Comparison of ENCODE assay signal across 9 cellular contexts in genomic region chr7:158816995-158817394, GRCh38. TPM values are rescaled to one million over a fixed set of nuclear protein-coding genes. Genes with fewer than 3 reads are reported as not detected.
DNase-seq lines count a peak whose midpoint lies in the region; TF ChIP-seq lines count a peak whose summit lies in the region.
"Had no signal": no experiment of that assay in that cellular context is flagged by ENCODE, and none has a peak within 500 bp of the region (broad histone marks: within the 10 kb centered on the region; RNA-seq: fewer than 3 reads in every experiment).

No MANE protein-coding gene starts in this region.

- DNase-seq in stimulated activated CD4-positive, alpha-beta T cell treated with anti-CD3 and anti-CD28 coated beads, Interleukin-15, amount 100 ng/mL, for 24 hours: peak; percentile 19
- no peak for DNase-seq in stimulated activated CD4-positive, alpha-beta T cell treated with anti-CD3 and anti-CD28 coated beads, Interleukin-4, amount 100 ng/mL, for 24 hours
- DNase-seq in breast epithelium (ENCODE audit: low spot score in 2 of 2) (peak in 1 of 2 donors; percentile 55), NCI-H1417 treated with DMSO at 0.1 percent for 48 hours (lab: John Stamatoyannopoulos, UW) (no peak), MV-4-11 (lab: John Stamatoyannopoulos, UW) (no peak), GM13977 (ENCODE audit: low spot score) (no peak), occipital lobe (lab: John Stamatoyannopoulos, UW) (no peak)
- DNase-seq: head of caudate nucleus had no signal

- H3K27me3 ChIP-seq in breast epithelium (no peaks in the 10 kb centered on the region), muscle layer of colon (ENCODE audit: control insufficient read depth in 1 of 2, insufficient read depth in 2 of 2, low read length in 2 of 2) (no peaks in the 10 kb centered on the region)

- H3K9ac ChIP-seq in muscle layer of colon (ENCODE audit: low read length): no peak overlapping the region

- in situ Hi-C loops in GM13977 (cut with MboI; ENCODE audit: low pct_unique_long_range_greater_than_20kb, low sequenced_read_pairs, unreplicated experiment): no loop called here

- H3K36me3 ChIP-seq in breast epithelium (no peaks in the 10 kb centered on the region), muscle layer of colon (ENCODE audit: insufficient read depth, low read length) (no peaks in the 10 kb centered on the region)

- intact Hi-C loops in breast epithelium (cut with DNase I; ENCODE audit: low total_unique reads): no loop called here

- no peaks in the 10 kb centered on the region for H3K9me3 ChIP-seq in breast epithelium
- no peaks in the 10 kb centered on the region for H3K9me3 ChIP-seq in muscle layer of colon (ENCODE audit: low read length)

- no peak for TF ChIP-seq CTCF in breast epithelium (IDR thresholded peaks at IDR 0.05)
- TF ChIP-seq CTCF in GM13977 (IDR thresholded peaks at IDR 0.05; ENCODE audit: extremely low read depth, insufficient read depth, missing control alignments): no peak

- no peak overlapping the region for H3K4me3 ChIP-seq in breast epithelium
- H3K4me3 ChIP-seq in muscle layer of colon (ENCODE audit: low read depth in 1 of 2, low read length in 2 of 2): peak overlapping the region in 1 of 2 donors; percentile 12

- no peak for TF ChIP-seq POLR2A in breast epithelium (IDR thresholded peaks at IDR 0.05)

- H3K4me1 ChIP-seq in breast epithelium (peaks cover 8 to 46% of the 10 kb centered on the region in 2 donors), muscle layer of colon (ENCODE audit: insufficient read depth, low read length) (peaks cover 87% of the 10 kb centered on the region)

- peak overlapping the region; percentile 96 to 98 for H3K27ac ChIP-seq in breast epithelium
- H3K27ac ChIP-seq in muscle layer of colon (ENCODE audit: low read depth, low read length): peak overlapping the region; percentile 93

RNA-seq across cellular contexts. Expression of gene ESYT2, which starts 12.3 kb away (rescaled TPM):
- total RNA-seq in breast epithelium (100 to 1,000 TPM in 2 of 3 donors, 10 to 100 TPM in 1; 97.3 to 155 (median 115) TPM), occipital lobe (125 TPM)

RNA-seq across cellular contexts. Expression of gene DYNC2I1, which starts 39.4 kb away (rescaled TPM):
- total RNA-seq in breast epithelium: 10 to 100 TPM; 20.5 to 32.8 (median 22.9) TPM
- total RNA-seq in occipital lobe: 12.5 TPM
